1 cellular context compared by ENCODE assay signal in the genomic region with DNA sequence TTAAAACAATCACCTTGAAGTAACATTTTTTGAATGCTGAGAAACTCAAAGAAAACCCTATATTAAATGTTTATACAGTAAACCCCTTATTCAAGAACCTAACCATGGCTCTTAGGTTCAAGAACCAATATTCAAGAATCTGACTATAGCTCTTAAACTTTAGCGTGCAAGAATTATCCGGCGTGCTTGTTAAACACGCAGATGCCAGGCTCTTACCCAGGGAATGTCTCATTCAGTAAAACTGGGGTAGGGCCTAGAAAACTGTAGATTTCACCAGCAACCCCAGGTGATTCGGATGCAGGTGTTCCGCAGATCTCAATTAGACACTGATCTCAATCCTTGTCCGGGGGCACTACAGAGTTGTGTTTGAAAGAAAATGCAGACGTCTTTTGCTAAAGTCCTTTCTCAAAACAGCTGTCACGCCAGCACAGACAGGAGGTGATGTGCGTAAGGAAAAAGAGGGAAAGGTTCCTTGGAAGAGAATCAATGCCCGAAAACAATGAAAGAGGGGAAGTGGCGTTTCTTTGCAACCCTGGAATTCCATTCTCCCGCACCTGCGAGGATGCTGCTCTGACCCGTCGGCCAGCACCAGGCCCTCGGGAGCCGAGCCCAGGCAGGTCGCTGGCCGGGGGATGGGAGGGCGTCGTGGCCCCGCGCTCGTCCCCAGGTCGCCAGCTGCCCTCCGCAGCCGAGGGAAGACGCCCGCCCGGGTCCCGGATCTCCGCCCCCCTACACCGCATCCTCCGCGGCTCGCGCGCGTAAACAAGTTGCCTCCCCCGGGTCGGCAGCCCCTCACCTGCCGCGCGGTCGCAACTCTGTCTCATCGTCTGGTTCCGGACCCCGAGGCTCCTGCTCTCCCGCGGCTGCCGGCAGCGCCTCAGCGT.
TF ChIP-seq lines count a peak whose summit lies in the region.

No MANE protein-coding gene starts in this region.

TF ChIP-seq in GM23338, 12 proteins besides CTCF, POLR2A, EP300 and RAD21 (continued from another document):
- TF ChIP-seq, protein P1, sequence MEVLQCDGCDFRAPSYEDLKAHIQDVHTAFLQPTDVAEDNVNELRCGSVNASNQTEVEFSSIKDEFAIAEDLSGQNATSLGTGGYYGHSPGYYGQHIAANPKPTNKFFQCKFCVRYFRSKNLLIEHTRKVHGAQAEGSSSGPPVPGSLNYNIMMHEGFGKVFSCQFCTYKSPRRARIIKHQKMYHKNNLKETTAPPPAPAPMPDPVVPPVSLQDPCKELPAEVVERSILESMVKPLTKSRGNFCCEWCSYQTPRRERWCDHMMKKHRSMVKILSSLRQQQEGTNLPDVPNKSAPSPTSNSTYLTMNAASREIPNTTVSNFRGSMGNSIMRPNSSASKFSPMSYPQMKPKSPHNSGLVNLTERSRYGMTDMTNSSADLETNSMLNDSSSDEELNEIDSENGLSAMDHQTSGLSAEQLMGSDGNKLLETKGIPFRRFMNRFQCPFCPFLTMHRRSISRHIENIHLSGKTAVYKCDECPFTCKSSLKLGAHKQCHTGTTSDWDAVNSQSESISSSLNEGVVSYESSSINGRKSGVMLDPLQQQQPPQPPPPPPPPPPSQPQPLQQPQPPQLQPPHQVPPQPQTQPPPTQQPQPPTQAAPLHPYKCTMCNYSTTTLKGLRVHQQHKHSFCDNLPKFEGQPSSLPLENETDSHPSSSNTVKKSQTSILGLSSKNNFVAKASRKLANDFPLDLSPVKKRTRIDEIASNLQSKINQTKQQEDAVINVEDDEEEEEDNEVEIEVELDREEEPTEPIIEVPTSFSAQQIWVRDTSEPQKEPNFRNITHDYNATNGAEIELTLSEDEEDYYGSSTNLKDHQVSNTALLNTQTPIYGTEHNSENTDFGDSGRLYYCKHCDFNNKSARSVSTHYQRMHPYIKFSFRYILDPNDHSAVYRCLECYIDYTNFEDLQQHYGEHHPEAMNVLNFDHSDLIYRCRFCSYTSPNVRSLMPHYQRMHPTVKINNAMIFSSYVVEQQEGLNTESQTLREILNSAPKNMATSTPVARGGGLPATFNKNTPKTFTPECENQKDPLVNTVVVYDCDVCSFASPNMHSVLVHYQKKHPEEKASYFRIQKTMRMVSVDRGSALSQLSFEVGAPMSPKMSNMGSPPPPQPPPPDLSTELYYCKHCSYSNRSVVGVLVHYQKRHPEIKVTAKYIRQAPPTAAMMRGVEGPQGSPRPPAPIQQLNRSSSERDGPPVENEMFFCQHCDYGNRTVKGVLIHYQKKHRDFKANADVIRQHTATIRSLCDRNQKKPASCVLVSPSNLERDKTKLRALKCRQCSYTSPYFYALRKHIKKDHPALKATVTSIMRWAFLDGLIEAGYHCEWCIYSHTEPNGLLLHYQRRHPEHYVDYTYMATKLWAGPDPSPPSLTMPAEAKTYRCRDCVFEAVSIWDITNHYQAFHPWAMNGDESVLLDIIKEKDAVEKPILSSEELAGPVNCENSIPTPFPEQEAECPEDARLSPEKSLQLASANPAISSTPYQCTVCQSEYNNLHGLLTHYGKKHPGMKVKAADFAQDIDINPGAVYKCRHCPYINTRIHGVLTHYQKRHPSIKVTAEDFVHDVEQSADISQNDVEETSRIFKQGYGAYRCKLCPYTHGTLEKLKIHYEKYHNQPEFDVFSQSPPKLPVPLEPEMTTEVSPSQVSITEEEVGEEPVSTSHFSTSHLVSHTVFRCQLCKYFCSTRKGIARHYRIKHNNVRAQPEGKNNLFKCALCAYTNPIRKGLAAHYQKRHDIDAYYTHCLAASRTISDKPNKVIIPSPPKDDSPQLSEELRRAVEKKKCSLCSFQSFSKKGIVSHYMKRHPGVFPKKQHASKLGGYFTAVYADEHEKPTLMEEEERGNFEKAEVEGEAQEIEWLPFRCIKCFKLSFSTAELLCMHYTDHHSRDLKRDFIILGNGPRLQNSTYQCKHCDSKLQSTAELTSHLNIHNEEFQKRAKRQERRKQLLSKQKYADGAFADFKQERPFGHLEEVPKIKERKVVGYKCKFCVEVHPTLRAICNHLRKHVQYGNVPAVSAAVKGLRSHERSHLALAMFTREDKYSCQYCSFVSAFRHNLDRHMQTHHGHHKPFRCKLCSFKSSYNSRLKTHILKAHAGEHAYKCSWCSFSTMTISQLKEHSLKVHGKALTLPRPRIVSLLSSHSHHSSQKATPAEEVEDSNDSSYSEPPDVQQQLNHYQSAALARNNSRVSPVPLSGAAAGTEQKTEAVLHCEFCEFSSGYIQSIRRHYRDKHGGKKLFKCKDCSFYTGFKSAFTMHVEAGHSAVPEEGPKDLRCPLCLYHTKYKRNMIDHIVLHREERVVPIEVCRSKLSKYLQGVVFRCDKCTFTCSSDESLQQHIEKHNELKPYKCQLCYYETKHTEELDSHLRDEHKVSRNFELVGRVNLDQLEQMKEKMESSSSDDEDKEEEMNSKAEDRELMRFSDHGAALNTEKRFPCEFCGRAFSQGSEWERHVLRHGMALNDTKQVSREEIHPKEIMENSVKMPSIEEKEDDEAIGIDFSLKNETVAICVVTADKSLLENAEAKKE (CRISPR knock-in tag; IDR thresholded peaks at IDR 0.05) = no peak
- TF ChIP-seq NANOG (IDR thresholded peaks at IDR 0.05; ENCODE audit: borderline replicate concordance) = no peak
